In the genomic region with DNA sequence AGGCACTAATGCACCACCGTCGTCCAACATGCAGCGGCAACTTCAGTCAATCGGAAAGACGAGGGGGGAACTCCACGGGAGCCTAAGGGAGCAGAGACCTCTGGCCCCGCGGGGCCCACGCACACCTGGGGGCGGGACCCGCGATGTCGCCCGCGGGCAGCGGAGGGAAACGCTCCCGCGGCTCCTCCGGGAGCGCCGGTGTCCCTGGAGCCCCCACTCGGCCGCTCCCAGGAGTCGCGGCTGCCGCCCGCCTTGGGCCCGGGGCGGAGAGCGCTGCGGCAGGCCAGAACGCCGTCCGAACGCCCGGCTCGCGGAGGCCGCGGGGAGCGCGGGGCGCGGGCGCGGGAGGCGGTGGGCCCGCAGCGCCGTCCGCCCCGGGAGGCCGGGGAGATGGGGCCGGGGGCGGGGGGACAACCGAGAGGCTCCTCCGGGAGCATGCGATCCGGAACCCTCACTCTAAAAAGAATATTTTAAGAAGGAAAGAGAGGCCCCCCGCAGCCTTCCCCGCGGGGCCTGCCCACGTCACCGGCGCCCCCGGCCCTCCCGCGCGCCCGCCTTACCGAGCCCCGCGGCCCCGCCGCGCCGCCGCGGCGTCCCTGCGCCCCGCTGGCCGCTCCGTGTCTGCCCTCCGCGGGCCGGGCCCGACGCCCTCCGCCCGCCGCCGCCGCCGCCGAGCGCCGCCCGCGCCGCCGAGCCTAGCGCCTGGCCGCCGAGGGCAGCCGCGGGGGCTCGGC, we compare ENCODE assay signal across 8 cellular contexts.
DNase-seq lines count a peak whose midpoint lies in the region; ATAC-seq, FAIRE-seq and TF ChIP-seq lines count a peak whose summit lies in the region.

No MANE protein-coding gene starts in this region.

- ATAC-seq in GM19452 (IDR thresholded peaks at IDR 0.05; ENCODE audit: unreplicated experiment) = peak; percentile 26

- no peaks in the 10 kb centered on the region for H3K9me1 ChIP-seq in keratinocyte (ENCODE audit: control insufficient read depth, extremely low read depth, insufficient read depth, low read length)

- peaks cover 18% of the 10 kb centered on the region for H3K4me1 ChIP-seq in keratinocyte (ENCODE audit: control insufficient read depth, extremely low read depth, insufficient read depth, low read length)

- H4K20me1 ChIP-seq in keratinocyte (ENCODE audit: control insufficient read depth, extremely low read depth, insufficient read depth, low read length) = no peaks in the 10 kb centered on the region

- in situ Hi-C loops in brain microvascular endothelial cell (cut with HindIII; ENCODE audit: low pct_ligation_motif_present, low sequenced_read_pairs) = no loop called here

- peak overlapping the region; percentile 67 for H3K4me3 ChIP-seq in AG09309 (ENCODE audit: control insufficient read depth, low read depth, low read length)
- peak overlapping the region; percentile 63 for H3K4me3 ChIP-seq in brain microvascular endothelial cell (ENCODE audit: low read depth, low read length)
- peak overlapping the region; percentile 48 to 71 (median 68) for H3K4me3 ChIP-seq in keratinocyte (ENCODE audit: control insufficient read depth in 2 of 3, extremely low read depth in 1 of 3, insufficient read depth in 2 of 3, low read depth in 1 of 3, low read length in 3 of 3)

- H3K4me2 ChIP-seq in keratinocyte (ENCODE audit: control insufficient read depth, extremely low read depth, insufficient read depth, low read depth, low read length) = peak overlapping the region; percentile 86

- no peak for TF ChIP-seq CTCF in AG09309 (IDR thresholded peaks at IDR 0.05; ENCODE audit: control insufficient read depth, insufficient read depth, low read depth, low read length, missing control alignments)
- peak; percentile 6 for TF ChIP-seq CTCF in brain microvascular endothelial cell (IDR thresholded peaks at IDR 0.05; ENCODE audit: low read depth, low read length, missing control alignments)
- peak in 1 of 3 experiments; percentile 4 for TF ChIP-seq CTCF in keratinocyte (optimal IDR thresholded peaks at IDR 0.05 in 1 of 3, IDR thresholded peaks at IDR 0.05 in 1 of 3, conservative IDR thresholded peaks at IDR 0.05 in 1 of 3; ENCODE audit: extremely low read depth in 1 of 3, insufficient read depth in 2 of 3, low read length in 3 of 3)

- dilution Hi-C loops in keratinocyte (cut with MboI; ENCODE audit: extremely low pct_ligation_motif_present, low sequenced_read_pairs) = no loop called here

- no peaks in the 10 kb centered on the region for H3K9me3 ChIP-seq in keratinocyte (ENCODE audit: control insufficient read depth, low read depth, low read length)

- peak overlapping the region; percentile 38 for H2AFZ ChIP-seq in keratinocyte (ENCODE audit: control insufficient read depth, low read length)

- no peak overlapping the region for H3K27ac ChIP-seq in brain microvascular endothelial cell
- H3K27ac ChIP-seq in keratinocyte (ENCODE audit: control insufficient read depth, insufficient read depth, low read length) = no peak overlapping the region

- FAIRE-seq in keratinocyte (lab: Jason Lieb, UNC) = no peak

- DNase-seq in AG09309 (ENCODE audit: low read depth) = no peak
- peak; percentile 37 for DNase-seq in NCI-H1105 treated with DMSO at 0.1 percent for 48 hours (lab: John Stamatoyannopoulos, UW)
- DNase-seq in brain microvascular endothelial cell = no peak
- DNase-seq in keratinocyte (ENCODE audit: low read depth, low spot score) = no peak
- peak; percentile 31 for DNase-seq in stimulated activated CD8-positive, alpha-beta memory T cell treated with anti-CD3 and anti-CD28 coated beads, Interleukin-4, amount 100 ng/mL, for 48 hours
- DNase-seq in cerebellar nuclear complex (lab: John Stamatoyannopoulos, UW) = no peak
- DNase-seq in midbrain (lab: John Stamatoyannopoulos, UW) = no peak

- no peaks in the 10 kb centered on the region for H3K36me3 ChIP-seq in brain microvascular endothelial cell (replicated peaks)
- no peaks in the 10 kb centered on the region for H3K36me3 ChIP-seq in keratinocyte (ENCODE audit: control insufficient read depth in 2 of 2, extremely low read depth in 1 of 2, insufficient read depth in 2 of 2, low read length in 2 of 2)

- peaks cover 20% of the 10 kb centered on the region for H3K79me2 ChIP-seq in keratinocyte (ENCODE audit: control insufficient read depth, insufficient read depth, low read length)

- H3K27me3 ChIP-seq in brain microvascular endothelial cell (replicated peaks) (no peaks in the 10 kb centered on the region), keratinocyte (ENCODE audit: control insufficient read depth, extremely low read depth, insufficient read depth, low read length) (no peaks in the 10 kb centered on the region)

- H3K9ac ChIP-seq in keratinocyte (ENCODE audit: control insufficient read depth, extremely low read depth, insufficient read depth, low read length) = peak overlapping the region; percentile 61

Comparison
In these comparisons a context has a peak if more than half of its experiments do, and no peak if none do; other contexts are left out.
1. DNase-seq: peak in NCI-H1105 treated with DMSO at 0.1 percent for 48 hours (single experiment) and stimulated activated CD8-positive, alpha-beta memory T cell treated with anti-CD3 and anti-CD28 coated beads, Interleukin-4, amount 100 ng/mL, for 48 hours (single experiment); none in AG09309 (single experiment), brain microvascular endothelial cell (single experiment), keratinocyte (single experiment), cerebellar nuclear complex (0 of 2) and midbrain (single experiment).
2. Peak in every context shown above with its lines, with median percentiles within 50 percentile points of each other: H3K4me3 ChIP-seq.